ENCODE assay signal across 15 cellular contexts in the genomic region with DNA sequence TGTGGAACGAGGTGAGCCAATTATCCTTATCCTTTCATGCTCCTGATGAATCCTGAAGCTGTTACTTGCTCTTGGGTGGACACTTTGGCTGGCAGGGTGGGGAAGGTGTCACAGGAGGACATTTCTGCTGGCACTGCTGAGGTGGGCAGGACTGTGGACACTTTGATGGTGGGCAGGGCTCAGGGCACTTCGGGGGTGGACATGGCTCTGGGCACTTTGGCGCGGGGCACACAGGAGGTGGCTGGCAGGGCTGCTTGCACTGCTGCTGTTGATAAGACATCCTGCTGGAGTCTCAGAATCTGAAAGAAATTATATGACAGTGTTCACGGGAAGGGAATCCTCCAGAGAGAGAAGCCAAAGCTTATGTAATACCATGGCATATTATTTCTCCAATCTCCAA. TPM values are rescaled to one million over a fixed set of nuclear protein-coding genes. Genes with fewer than 3 reads are reported as not detected.
"Had no signal": no experiment of that assay in that cellular context is flagged by ENCODE, and none has a peak within 500 bp of the region (broad histone marks: within the 10 kb centered on the region; RNA-seq: fewer than 3 reads in every experiment).

No MANE protein-coding gene starts in this region.

RNA-seq across cellular contexts. Expression of a gene that starts 0.9 kb away (rescaled TPM):
- total RNA-seq: stomach, subcutaneous adipose tissue, temporal lobe, thoracic aorta, thyroid gland, tibial nerve, transverse colon, upper lobe of left lung, upper lobe of right lung, ureter, urinary bladder had no signal
- polyA plus RNA-seq: urinary bladder had no signal

RNA-seq across cellular contexts. Expression of a gene that starts 18.1 kb away (rescaled TPM):
- total RNA-seq: subcutaneous adipose tissue, temporal lobe, testis, thoracic aorta, thyroid gland, tibial nerve, transverse colon, upper lobe of left lung, upper lobe of right lung, ureter, urinary bladder, uterus had no signal
- polyA plus RNA-seq: urinary bladder had no signal

RNA-seq across cellular contexts. Expression of a gene that starts 38.2 kb away (rescaled TPM):
- total RNA-seq: stomach, subcutaneous adipose tissue, temporal lobe, testis, thoracic aorta, thyroid gland, tibial nerve, transverse colon, upper lobe of left lung, upper lobe of right lung, ureter, urinary bladder, uterus, vagina had no signal
- polyA plus RNA-seq: urinary bladder had no signal

RNA-seq across cellular contexts. Expression of a gene that starts 41.0 kb away (rescaled TPM):
- total RNA-seq: stomach, subcutaneous adipose tissue, temporal lobe, thoracic aorta, thyroid gland, tibial nerve, transverse colon, upper lobe of left lung, upper lobe of right lung, ureter, urinary bladder, uterus, vagina had no signal
- polyA plus RNA-seq: urinary bladder had no signal

RNA-seq across cellular contexts. Expression of a gene that starts 55.1 kb away (rescaled TPM):
- total RNA-seq: stomach, subcutaneous adipose tissue, suprapubic skin, temporal lobe, testis, thoracic aorta, thyroid gland, tibial nerve, transverse colon, upper lobe of left lung, upper lobe of right lung, urinary bladder had no signal
- polyA plus RNA-seq: urinary bladder had no signal
